8 cellular contexts compared by ENCODE assay signal in genomic region chr10:128210215-128211063, GRCh38.
DNase-seq lines count a peak whose midpoint lies in the region; ATAC-seq, FAIRE-seq and TF ChIP-seq lines count a peak whose summit lies in the region.

No MANE protein-coding gene starts in this region.

- peak overlapping the region; percentile 81 to 97 (median 88) for H3K4me2 ChIP-seq in BLaER1 treated with 17β-estradiol and CSF1 and Interleukin-3, amounts not matched to agents 10 nM and 100 nM
- peak overlapping the region; percentile 76; the same call in 1 of the 2 replicates for H3K4me2 ChIP-seq in MM.1S (ENCODE audit: low read depth, low read length)

- H3K4me1 Mint-ChIP-seq in activated T-cell treated with anti-CD3 and anti-CD28 coated beads, Interleukin-2, amount 50 U/mL, for 4 hours (ENCODE audit: low read depth), result peaks cover 11% of the 10 kb centered on the region
- H3K4me1 Mint-ChIP-seq in natural killer cell treated with Interleukin-12 subunit alpha and Interleukin-12 subunit beta and Interleukin-15 and Interleukin-18, amount 100 ng/mL, for 72 hours (ENCODE audit: low read depth in 2 of 2), result peaks cover 9 to 12% of the 10 kb centered on the region in 2 donors

- peak overlapping the region; percentile 78 to 97 (median 88) for H3K9ac ChIP-seq in BLaER1 treated with 17β-estradiol and CSF1 and Interleukin-3, amounts not matched to agents 10 nM and 100 nM
- H3K9ac ChIP-seq in MM.1S (ENCODE audit: low read length), result peak overlapping the region; percentile 47; the same call in 1 of the 2 replicates

- peaks cover 0 to 13% (median 0%) of the 10 kb centered on the region in 11 experiments; a peak in 4 of 22 replicates for H3K9me3 ChIP-seq in BLaER1 treated with 17β-estradiol and CSF1 and Interleukin-3, amounts not matched to agents 10 nM and 100 nM (replicated peaks in 1 of 11)
- no peaks in the 10 kb centered on the region for H3K9me3 ChIP-seq in MM.1S (replicated peaks; ENCODE audit: insufficient read depth, low read length)

- no peaks in the 10 kb centered on the region for H3K36me3 Mint-ChIP-seq in activated T-cell treated with anti-CD3 and anti-CD28 coated beads, Interleukin-2, amount 50 U/mL, for 4 hours (ENCODE audit: insufficient read depth)
- H3K36me3 Mint-ChIP-seq in natural killer cell treated with Interleukin-12 subunit alpha and Interleukin-12 subunit beta and Interleukin-15 and Interleukin-18, amount 100 ng/mL, for 72 hours, result no peaks in the 10 kb centered on the region

- no peak for FAIRE-seq in RCC 7860 (lab: Jason Lieb, UNC)

- H3K4me3 ChIP-seq in BLaER1 treated with 17β-estradiol and CSF1 and Interleukin-3, amounts not matched to agents 10 nM and 100 nM, result peak overlapping the region; percentile 70 to 94 (median 79)
- H3K4me3 ChIP-seq in MM.1S (ENCODE audit: low read length), result peak overlapping the region; percentile 68
- peak overlapping the region; percentile 27 for H3K4me3 ChIP-seq in fibroblast of mammary gland (ENCODE audit: control insufficient read depth, low read depth, low read length)

- peaks cover 68 to 97% (median 89%) of the 10 kb centered on the region in 10 experiments for H3K4me1 ChIP-seq in BLaER1 treated with 17β-estradiol and CSF1 and Interleukin-3, amounts not matched to agents 10 nM and 100 nM
- 0 out of 2 replicates have a peak, but pooled peaks cover 5% of the 10 kb centered on the region for H3K4me1 ChIP-seq in MM.1S (ENCODE audit: low read length)

- H2AFZ ChIP-seq in MM.1S (ENCODE audit: low read length), result peak overlapping the region; percentile 93

- H3K9me3 Mint-ChIP-seq in activated T-cell treated with anti-CD3 and anti-CD28 coated beads, Interleukin-2, amount 50 U/mL, for 4 hours, result no peaks in the 10 kb centered on the region
- H3K9me3 Mint-ChIP-seq in natural killer cell treated with Interleukin-12 subunit alpha and Interleukin-12 subunit beta and Interleukin-15 and Interleukin-18, amount 100 ng/mL, for 72 hours, result no peaks in the 10 kb centered on the region

- ATAC-seq in activated T-cell treated with anti-CD3 and anti-CD28 coated beads, Interleukin-2, amount 50 U/mL, for 4 hours, result peak; percentile 75 to 78
- ATAC-seq in natural killer cell treated with Interleukin-12 subunit alpha and Interleukin-12 subunit beta and Interleukin-15 and Interleukin-18, amount 100 ng/mL, for 72 hours, result peak; percentile 86 to 89
- peak; percentile 74 for ATAC-seq in stimulated activated naive CD8-positive, alpha-beta T cell treated with anti-CD3 and anti-CD28 coated beads, Interleukin-15, Interleukin-2, amounts not matched to agents 100 U/mL and 50 U/mL, for 24 hours

- peaks cover 2% of the 10 kb centered on the region for H3K27me3 Mint-ChIP-seq in activated T-cell treated with anti-CD3 and anti-CD28 coated beads, Interleukin-2, amount 50 U/mL, for 4 hours (ENCODE audit: low read depth)
- H3K27me3 Mint-ChIP-seq in natural killer cell treated with Interleukin-12 subunit alpha and Interleukin-12 subunit beta and Interleukin-15 and Interleukin-18, amount 100 ng/mL, for 72 hours, result no peaks in the 10 kb centered on the region

- H3K27ac ChIP-seq in BLaER1 treated with 17β-estradiol and CSF1 and Interleukin-3, amounts not matched to agents 10 nM and 100 nM, result peak overlapping the region; percentile 80 to 98 (median 88)
- H3K27ac ChIP-seq in MM.1S (ENCODE audit: low read length), result no peak overlapping the region

- H3K27ac Mint-ChIP-seq in natural killer cell treated with Interleukin-12 subunit alpha and Interleukin-12 subunit beta and Interleukin-15 and Interleukin-18, amount 100 ng/mL, for 72 hours, result peak overlapping the region in 1 of 2 donors; percentile 47

- no peaks in the 10 kb centered on the region for H3K9me2 ChIP-seq in MM.1S (replicated peaks; ENCODE audit: insufficient read depth, low read length)

- peaks cover 0 to 86% (median 0%) of the 10 kb centered on the region in 11 experiments; a peak in 9 of 22 replicates for H4K20me1 ChIP-seq in BLaER1 treated with 17β-estradiol and CSF1 and Interleukin-3, amounts not matched to agents 10 nM and 100 nM
- H4K20me1 ChIP-seq in MM.1S (ENCODE audit: insufficient read depth, low read length), result no peaks in the 10 kb centered on the region

- peak overlapping the region; percentile 76 for H3K4me3 Mint-ChIP-seq in activated T-cell treated with anti-CD3 and anti-CD28 coated beads, Interleukin-2, amount 50 U/mL, for 4 hours
- H3K4me3 Mint-ChIP-seq in natural killer cell treated with Interleukin-12 subunit alpha and Interleukin-12 subunit beta and Interleukin-15 and Interleukin-18, amount 100 ng/mL, for 72 hours, result peak overlapping the region; percentile 76

- peaks cover 0 to 58% (median 9%) of the 10 kb centered on the region in 11 experiments; a peak in 13 of 22 replicates for H3K36me3 ChIP-seq in BLaER1 treated with 17β-estradiol and CSF1 and Interleukin-3, amounts not matched to agents 10 nM and 100 nM
- no peaks in the 10 kb centered on the region for H3K36me3 ChIP-seq in MM.1S (replicated peaks; ENCODE audit: insufficient read depth, low read length)

- no peaks in the 10 kb centered on the region for H3F3A ChIP-seq in MM.1S (ENCODE audit: insufficient read depth, low read length)

- DNase-seq in GM20000 (ENCODE audit: low spot score) (peak; percentile 87), MM.1S (peak; percentile 61), fibroblast of mammary gland (ENCODE audit: low read depth) (peak; percentile 14), RCC 7860 (ENCODE audit: low spot score) (no peak)
- peak; percentile 70 for DNase-seq in activated T-cell treated with anti-CD3 and anti-CD28 coated beads, Interleukin-2, amount 50 U/mL, for 4 hours
- peak; percentile 81 for DNase-seq in natural killer cell treated with Interleukin-12 subunit alpha and Interleukin-12 subunit beta and Interleukin-15 and Interleukin-18, amount 100 ng/mL, for 72 hours (ENCODE audit: low spot score)
- DNase-seq in stimulated activated naive CD8-positive, alpha-beta T cell treated with anti-CD3 and anti-CD28 coated beads, Interleukin-15, Interleukin-2, amounts not matched to agents 100 U/mL and 50 U/mL, for 24 hours, result peak; percentile 82

- peak; percentile 72 for TF ChIP-seq CTCF in GM20000 (IDR thresholded peaks at IDR 0.05; ENCODE audit: extremely low read depth, missing control alignments)
- peak; percentile 55 for TF ChIP-seq CTCF in MM.1S (IDR thresholded peaks at IDR 0.05; ENCODE audit: low read length)
- peak; percentile 46 for TF ChIP-seq CTCF in fibroblast of mammary gland (conservative IDR thresholded peaks at IDR 0.05; ENCODE audit: control insufficient read depth, insufficient read depth, low read depth, low read length)

- H3K79me2 ChIP-seq in MM.1S (ENCODE audit: low read length), result no peaks in the 10 kb centered on the region

- no peaks in the 10 kb centered on the region for H3K27me3 ChIP-seq in BLaER1 treated with 17β-estradiol and CSF1 and Interleukin-3, amounts not matched to agents 10 nM and 100 nM
- H3K27me3 ChIP-seq in MM.1S (replicated peaks; ENCODE audit: insufficient read depth, low read length), result peaks cover 15% of the 10 kb centered on the region

Comparison
In these comparisons a context has a peak if more than half of its experiments do, and no peak if none do; other contexts are left out.
1. H3K4me3 ChIP-seq: peak in every context shown above with its lines; median percentile 79 in BLaER1 treated with 17β-estradiol and CSF1 and Interleukin-3, amounts not matched to agents 10 nM and 100 nM; 68 in MM.1S; 27 in fibroblast of mammary gland.